In the genomic region with DNA sequence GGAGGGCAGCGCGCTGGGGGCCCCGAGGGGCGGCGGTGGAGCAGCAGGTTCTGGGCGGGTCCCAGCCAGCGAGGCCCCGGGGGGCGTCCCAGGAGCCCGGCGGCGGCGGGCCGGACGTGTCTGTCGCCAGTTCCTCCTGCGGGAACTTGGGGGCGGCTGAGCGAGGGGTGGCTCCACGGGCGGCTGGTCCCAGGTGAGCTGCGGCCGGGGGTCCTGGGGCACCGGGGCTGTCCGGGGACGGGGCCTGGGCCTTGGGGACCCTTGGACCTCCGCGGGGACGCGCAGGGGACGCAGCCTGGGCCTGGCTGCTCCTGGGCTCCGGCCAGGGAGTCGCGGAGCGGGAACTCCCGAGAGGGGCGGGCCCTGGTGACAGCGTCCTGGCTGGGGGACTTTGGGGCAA, we compare ENCODE assay signal across 16 cellular contexts.
"Had no signal": no experiment of that assay in that cellular context is flagged by ENCODE, and none has a peak within 500 bp of the region (broad histone marks: within the 10 kb centered on the region; RNA-seq: fewer than 3 reads in every experiment).

No MANE protein-coding gene starts in this region.

- H3K36me3 ChIP-seq: esophagus muscularis mucosa, gastroesophageal sphincter, heart left ventricle, lower lobe of right lung had no signal

- H3K4me3 ChIP-seq: coronary artery, dorsolateral prefrontal cortex, esophagus muscularis mucosa, gastroesophageal sphincter, heart left ventricle, lower lobe of right lung had no signal

- H3K27ac ChIP-seq: coronary artery, dorsolateral prefrontal cortex, esophagus muscularis mucosa, foreskin keratinocyte, gastroesophageal sphincter, heart left ventricle, lower lobe of right lung had no signal

- H3K27me3 ChIP-seq: foreskin keratinocyte had no signal

- ATAC-seq: foreskin keratinocyte, gastroesophageal sphincter, heart left ventricle, left colon, left lobe of liver, left ventricle myocardium superior, lower lobe of right lung had no signal

- DNase-seq: dermis blood vessel endothelial cell; dorsolateral prefrontal cortex; effector CD4-positive, alpha-beta T cell; effector memory CD4-positive, alpha-beta T cell; foreskin keratinocyte; heart left ventricle; hippocampal formation; left colon; left ventricle myocardium superior; lower lobe of right lung; mesenchymal stem cell; midbrain had no signal

- H3K9me3 ChIP-seq: lower lobe of right lung had no signal

- H3K4me1 ChIP-seq: esophagus muscularis mucosa, foreskin keratinocyte, gastroesophageal sphincter, lower lobe of right lung had no signal
